13 cellular contexts compared by ENCODE assay signal in the genomic region with DNA sequence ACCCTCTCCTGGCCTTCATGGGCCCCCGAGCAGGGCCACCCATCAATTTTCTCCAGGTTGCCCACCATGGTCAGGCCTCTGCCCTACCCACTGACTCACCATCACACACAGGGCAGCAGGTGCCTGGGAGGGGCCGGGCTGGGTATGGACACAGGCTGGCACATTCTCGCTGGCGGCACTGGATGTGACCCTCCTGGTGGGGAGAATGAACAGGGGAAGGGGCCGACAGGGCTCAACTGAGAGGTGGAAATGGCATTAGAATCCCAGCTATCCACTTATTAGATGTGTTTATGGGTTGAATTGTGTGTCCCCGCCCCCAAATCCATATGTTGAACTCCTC. TPM values are rescaled to one million over a fixed set of nuclear protein-coding genes. Genes with fewer than 3 reads are reported as not detected.
DNase-seq lines count a peak whose midpoint lies in the region; ATAC-seq and TF ChIP-seq lines count a peak whose summit lies in the region.
"Had no signal": no experiment of that assay in that cellular context is flagged by ENCODE, and none has a peak within 500 bp of the region (broad histone marks: within the 10 kb centered on the region; RNA-seq: fewer than 3 reads in every experiment).

No MANE protein-coding gene starts in this region.

- H3K36me3 ChIP-seq in right atrium auricular region (no peaks in the 10 kb centered on the region), RWPE2 (ENCODE audit: low read depth) (no peaks in the 10 kb centered on the region), esophagus squamous epithelium (no peaks in the 10 kb centered on the region)

- H3K4me3 ChIP-seq in right atrium auricular region (no peak overlapping the region), RWPE2 (ENCODE audit: severe bottlenecking) (no peak overlapping the region), esophagus squamous epithelium (no peak overlapping the region)
- H3K4me3 ChIP-seq: GM23248 had no signal

- DNase-seq in Right ventricle myocardium superior: peak; percentile 33
- no peak for DNase-seq in right atrium auricular region (ENCODE audit: low spot score)
- peak; percentile 2 for DNase-seq in 8988T
- DNase-seq in RWPE2 (ENCODE audit: low spot score): peak; percentile 36
- no peak for DNase-seq in esophagus squamous epithelium (lab: John Stamatoyannopoulos, UW)
- no peak for DNase-seq in NCI-H2171 (lab: John Stamatoyannopoulos, UW)
- DNase-seq in omental fat pad (ENCODE audit: low spot score): no peak
- no peak for DNase-seq in NCI-H1092 (lab: John Stamatoyannopoulos, UW)
- DNase-seq: CD4-positive, alpha-beta memory T cell; DMS79; GM23248 had no signal

- TF ChIP-seq POLR2A in esophagus squamous epithelium (IDR thresholded peaks at IDR 0.05): no peak

- H3K9me3 ChIP-seq in right atrium auricular region (no peaks in the 10 kb centered on the region), RWPE2 (ENCODE audit: severe bottlenecking) (no peaks in the 10 kb centered on the region), esophagus squamous epithelium (no peaks in the 10 kb centered on the region)

- no peak for ATAC-seq in Right ventricle myocardium superior (ENCODE audit: poor library complexity)
- ATAC-seq in RWPE2 (ENCODE audit: low read depth): no peak
- no peak for ATAC-seq in omental fat pad (ENCODE audit: low FRiP score)

- WGBS in esophagus squamous epithelium, 2 donors: 90 to 97% methylated on average over 1 to 4 of the region's 6 CpGs

- no peak for TF ChIP-seq CTCF in right atrium auricular region (IDR thresholded peaks at IDR 0.05)
- no peak for TF ChIP-seq CTCF in RWPE2 (IDR thresholded peaks at IDR 0.05; ENCODE audit: poor library complexity, severe bottlenecking)
- TF ChIP-seq CTCF in esophagus squamous epithelium (IDR thresholded peaks at IDR 0.05): no peak
- no peak for TF ChIP-seq CTCF in omental fat pad (IDR thresholded peaks at IDR 0.05)

- no peak overlapping the region for H3K27ac ChIP-seq in right atrium auricular region
- peak overlapping the region; percentile 59 for H3K27ac ChIP-seq in RWPE2 (ENCODE audit: poor library complexity, severe bottlenecking)
- H3K27ac ChIP-seq in esophagus squamous epithelium: peak overlapping the region in 3 of 4 donors; percentile 76 to 81 (median 80)
- H3K27ac ChIP-seq: C4-2B, GM23248 had no signal

- H3K27me3 ChIP-seq in right atrium auricular region: peaks cover 6 to 9% of the 10 kb centered on the region in 2 donors
- no peaks in the 10 kb centered on the region for H3K27me3 ChIP-seq in RWPE2 (ENCODE audit: insufficient read depth, poor library complexity, severe bottlenecking)
- H3K27me3 ChIP-seq in esophagus squamous epithelium: peaks cover 0 to 18% (median 0%) of the 10 kb centered on the region in 4 donors

- H3K4me1 ChIP-seq in right atrium auricular region (peaks cover 0 to 5% of the 10 kb centered on the region in 2 donors), RWPE2 (ENCODE audit: insufficient read depth, poor library complexity, severe bottlenecking) (peaks cover 42% of the 10 kb centered on the region), esophagus squamous epithelium (peaks cover 24 to 73% (median 26%) of the 10 kb centered on the region in 3 donors)

- intact Hi-C loops in Right ventricle myocardium superior (cut with DNase I): no loop called here
- intact Hi-C loops in esophagus squamous epithelium (cut with DNase I): no loop called here

RNA-seq across cellular contexts. Expression of a gene that starts 16.4 kb away (rescaled TPM):
- 0.11 TPM for total RNA-seq in Right ventricle myocardium superior
- total RNA-seq in right atrium auricular region: not detected
- 1 to 10 TPM in 2 of 4 donors, under 1 TPM in 2; 0.47 to 1.5 (median 0.87) TPM for total RNA-seq in esophagus squamous epithelium
- 1 to 10 TPM in 2 of 4 donors, under 1 TPM in 2; 0.46 to 3.3 (median 1.2) TPM for total RNA-seq in omental fat pad
- total RNA-seq: GM23248 had no signal

RNA-seq across cellular contexts. Expression of a gene that starts 31.4 kb away (rescaled TPM):
- total RNA-seq in Right ventricle myocardium superior: 119 TPM
- total RNA-seq in right atrium auricular region: 100 to 1,000 TPM; 121 TPM
- total RNA-seq in esophagus squamous epithelium: 100 to 1,000 TPM; 103 to 148 (median 130) TPM
- total RNA-seq in omental fat pad: 100 to 1,000 TPM in 3 of 4 donors, 10 to 100 TPM in 1; 86.7 to 186 (median 133) TPM

RNA-seq across cellular contexts. Expression of a gene that starts 43.7 kb away (rescaled TPM):
- total RNA-seq in Right ventricle myocardium superior (1.9 TPM), right atrium auricular region (1 to 10 TPM; 2.7 to 4.4 TPM), esophagus squamous epithelium (10 to 100 TPM; 12.2 to 20.5 (median 16.9) TPM), omental fat pad (10 to 100 TPM in 3 of 4 donors, 1 to 10 TPM in 1; 5.3 to 23.9 (median 18.8) TPM)
- total RNA-seq: G401 had no signal

Comparison
In these comparisons a context has a peak if more than half of its experiments do, and no peak if none do; other contexts are left out.
1. DNase-seq: peak in Right ventricle myocardium superior (single experiment), 8988T (single experiment) and RWPE2 (single experiment); none in right atrium auricular region (single experiment), esophagus squamous epithelium (single experiment), NCI-H2171 (single experiment), omental fat pad (single experiment) and NCI-H1092 (single experiment).
2. H3K27ac ChIP-seq: peak in RWPE2 (single experiment) and esophagus squamous epithelium (3 of 4); none in right atrium auricular region (0 of 2).